Comparison of ENCODE assay signal across 10 cellular contexts in genomic region chr12:46187023-46187422, GRCh38.
DNase-seq lines count a peak whose midpoint lies in the region; ATAC-seq and TF ChIP-seq lines count a peak whose summit lies in the region.
"Had no signal": no experiment of that assay in that cellular context is flagged by ENCODE, and none has a peak within 500 bp of the region (broad histone marks: within the 10 kb centered on the region; RNA-seq: fewer than 3 reads in every experiment).

No MANE protein-coding gene starts in this region.

- intact Hi-C loops in activated T-helper 1 cell treated with anti-CD3 and anti-CD28 coated beads, Interleukin-12 subunit alpha, Interleukin-12 subunit beta, Interleukin-2, Interleukin-4 antibody, amounts not matched to agents 30 ng/mL and 10 ng/mL and 1 ng/mL, durations not matched to agents 14 hours and 24 hours and 36 hours (cut with micrococcal nuclease): no loop called here
- intact Hi-C loops in left cardiac atrium (cut with DNase I): no loop called here

- peak; percentile 6 for DNase-seq in DMS 273 (lab: John Stamatoyannopoulos, UW; ENCODE audit: unreplicated experiment)
- DNase-seq in DMS 273 treated with DMSO at 0.1 percent for 48 hours (lab: John Stamatoyannopoulos, UW): no peak
- no peak for DNase-seq in activated T-helper 1 cell treated with anti-CD3 and anti-CD28 coated beads, Interleukin-12 subunit alpha, Interleukin-12 subunit beta, Interleukin-2, Interleukin-4 antibody, amounts not matched to agents 30 ng/mL and 10 ng/mL and 1 ng/mL, durations not matched to agents 14 hours and 24 hours and 36 hours (ENCODE audit: low spot score)
- DNase-seq in left cardiac atrium: peak; percentile 27
- no peak for DNase-seq in stimulated activated naive B cell treated with anti-CD40 and anti-IgM and Interleukin-4, amounts not matched to agents 10 μg/mL and 1 μg/mL and 100 μg/mL, for 72 hours
- DNase-seq in NCI-H526 treated with DMSO at 0.1 percent for 48 hours (lab: John Stamatoyannopoulos, UW): no peak
- no peak for DNase-seq in RWPE1 (ENCODE audit: low spot score)
- DNase-seq: stimulated activated CD4-positive, alpha-beta T cell treated with anti-CD3 and anti-CD28 coated beads, Interleukin-2, amount 100 ng/mL, for 24 hours had no signal

- ATAC-seq in left cardiac atrium (peak; percentile 44 to 94), GM21737 (IDR thresholded peaks at IDR 0.05; ENCODE audit: unreplicated experiment) (no peak)
- peak; percentile 36 to 47 for ATAC-seq in stimulated activated naive B cell treated with anti-CD40 and anti-IgM and Interleukin-4, amounts not matched to agents 10 μg/mL and 1 μg/mL and 100 μg/mL, for 72 hours (replicated peaks)

- H3K4me3 Mint-ChIP-seq in activated T-helper 1 cell treated with anti-CD3 and anti-CD28 coated beads, Interleukin-12 subunit alpha, Interleukin-12 subunit beta, Interleukin-2, Interleukin-4 antibody, amounts not matched to agents 30 ng/mL and 10 ng/mL and 1 ng/mL, durations not matched to agents 14 hours and 24 hours and 36 hours: no peak overlapping the region
- no peak overlapping the region for H3K4me3 Mint-ChIP-seq in stimulated activated naive B cell treated with anti-CD40 and anti-IgM and Interleukin-4, amounts not matched to agents 10 μg/mL and 1 μg/mL and 100 μg/mL, for 72 hours

- H3K27ac Mint-ChIP-seq in activated T-helper 1 cell treated with anti-CD3 and anti-CD28 coated beads, Interleukin-12 subunit alpha, Interleukin-12 subunit beta, Interleukin-2, Interleukin-4 antibody, amounts not matched to agents 30 ng/mL and 10 ng/mL and 1 ng/mL, durations not matched to agents 14 hours and 24 hours and 36 hours: peak overlapping the region; percentile 52
- peak overlapping the region; percentile 86 for H3K27ac Mint-ChIP-seq in stimulated activated naive B cell treated with anti-CD40 and anti-IgM and Interleukin-4, amounts not matched to agents 10 μg/mL and 1 μg/mL and 100 μg/mL, for 72 hours

- TF ChIP-seq CTCF in RWPE1 (conservative IDR thresholded peaks at IDR 0.05; ENCODE audit: low read depth): no peak

- H3K36me3 Mint-ChIP-seq in activated T-helper 1 cell treated with anti-CD3 and anti-CD28 coated beads, Interleukin-12 subunit alpha, Interleukin-12 subunit beta, Interleukin-2, Interleukin-4 antibody, amounts not matched to agents 30 ng/mL and 10 ng/mL and 1 ng/mL, durations not matched to agents 14 hours and 24 hours and 36 hours (ENCODE audit: low read depth): peaks cover 64% of the 10 kb centered on the region
- peaks cover 66 to 78% of the 10 kb centered on the region in 2 donors for H3K36me3 Mint-ChIP-seq in stimulated activated naive B cell treated with anti-CD40 and anti-IgM and Interleukin-4, amounts not matched to agents 10 μg/mL and 1 μg/mL and 100 μg/mL, for 72 hours

- POLR2A ChIA-PET in RWPE1 (lab: Yijun Ruan, JAX; ENCODE audit: low non-redundant PET): no interaction called here

- CTCF ChIA-PET in RWPE1 (lab: Yijun Ruan, JAX): no interaction called here

- peaks cover 13% of the 10 kb centered on the region for H3K4me1 Mint-ChIP-seq in activated T-helper 1 cell treated with anti-CD3 and anti-CD28 coated beads, Interleukin-12 subunit alpha, Interleukin-12 subunit beta, Interleukin-2, Interleukin-4 antibody, amounts not matched to agents 30 ng/mL and 10 ng/mL and 1 ng/mL, durations not matched to agents 14 hours and 24 hours and 36 hours (ENCODE audit: low read depth)
- peaks cover 52 to 89% of the 10 kb centered on the region in 2 donors for H3K4me1 Mint-ChIP-seq in stimulated activated naive B cell treated with anti-CD40 and anti-IgM and Interleukin-4, amounts not matched to agents 10 μg/mL and 1 μg/mL and 100 μg/mL, for 72 hours

- no peak overlapping the region for H3K27ac ChIP-seq in RWPE1
- H3K27ac ChIP-seq: 22Rv1 had no signal

- no peaks in the 10 kb centered on the region for H3K27me3 Mint-ChIP-seq in activated T-helper 1 cell treated with anti-CD3 and anti-CD28 coated beads, Interleukin-12 subunit alpha, Interleukin-12 subunit beta, Interleukin-2, Interleukin-4 antibody, amounts not matched to agents 30 ng/mL and 10 ng/mL and 1 ng/mL, durations not matched to agents 14 hours and 24 hours and 36 hours (ENCODE audit: insufficient read depth)
- no peaks in the 10 kb centered on the region for H3K27me3 Mint-ChIP-seq in stimulated activated naive B cell treated with anti-CD40 and anti-IgM and Interleukin-4, amounts not matched to agents 10 μg/mL and 1 μg/mL and 100 μg/mL, for 72 hours

- peaks cover 16% of the 10 kb centered on the region for H3K9me3 Mint-ChIP-seq in activated T-helper 1 cell treated with anti-CD3 and anti-CD28 coated beads, Interleukin-12 subunit alpha, Interleukin-12 subunit beta, Interleukin-2, Interleukin-4 antibody, amounts not matched to agents 30 ng/mL and 10 ng/mL and 1 ng/mL, durations not matched to agents 14 hours and 24 hours and 36 hours
- H3K9me3 Mint-ChIP-seq in stimulated activated naive B cell treated with anti-CD40 and anti-IgM and Interleukin-4, amounts not matched to agents 10 μg/mL and 1 μg/mL and 100 μg/mL, for 72 hours: peaks cover 13 to 17% of the 10 kb centered on the region in 2 donors

Comparison
In these comparisons a context has a peak if more than half of its experiments do, and no peak if none do; other contexts are left out.
1. DNase-seq: peak in DMS 273 (single experiment) and left cardiac atrium (single experiment); none in DMS 273 treated with DMSO at 0.1 percent for 48 hours (single experiment), activated T-helper 1 cell treated with anti-CD3 and anti-CD28 coated beads, Interleukin-12 subunit alpha, Interleukin-12 subunit beta, Interleukin-2, Interleukin-4 antibody, amounts not matched to agents 30 ng/mL and 10 ng/mL and 1 ng/mL, durations not matched to agents 14 hours and 24 hours and 36 hours (single experiment), stimulated activated naive B cell treated with anti-CD40 and anti-IgM and Interleukin-4, amounts not matched to agents 10 μg/mL and 1 μg/mL and 100 μg/mL, for 72 hours (single experiment), NCI-H526 treated with DMSO at 0.1 percent for 48 hours (single experiment) and RWPE1 (single experiment).